Comparison of ENCODE assay signal across 14 cellular contexts in genomic region chr2:127051780-127052067, GRCh38.
"Had no signal": no experiment of that assay in that cellular context is flagged by ENCODE, and none has a peak within 500 bp of the region (broad histone marks: within the 10 kb centered on the region; RNA-seq: fewer than 3 reads in every experiment).

No MANE protein-coding gene starts in this region.

- H3K36me3 ChIP-seq: cardiac muscle cell had no signal

- H3K4me3 ChIP-seq: cardiac muscle cell, suprapubic skin had no signal

- DNase-seq: activated CD8-positive, alpha-beta memory T cell treated with anti-CD3 and anti-CD28 coated beads for 24 hours; activated gamma-delta T cell treated with Interleukin-2 at 50 U/mL for 16 hours; activated naive CD8-positive, alpha-beta T cell treated with anti-CD3 and anti-CD28 coated beads for 36 hours; amniotic stem cell; mammary epithelial cell; nephron progenitor cell; T-helper 1 cell; T-helper 9 cell; trophoblast cell had no signal

- ATAC-seq: activated CD4-positive, CD25-positive, alpha-beta regulatory T cell treated with anti-CD3 and anti-CD28 coated beads, Interleukin-2, amount 50 U/mL, for 24 hours had no signal

- H3K27me3 Mint-ChIP-seq: activated naive CD8-positive, alpha-beta T cell treated with anti-CD3 and anti-CD28 coated beads for 36 hours; stimulated activated naive CD8-positive, alpha-beta T cell treated with anti-CD3 and anti-CD28 coated beads, Interleukin-15, Interleukin-2, amounts not matched to agents 100 ng/mL and 50 ng/mL, for 24 hours had no signal

- H3K27ac Mint-ChIP-seq: activated naive CD8-positive, alpha-beta T cell treated with anti-CD3 and anti-CD28 coated beads for 36 hours; activated T-helper 1 cell treated with anti-CD3 and anti-CD28 coated beads, Interleukin-12 subunit alpha, Interleukin-12 subunit beta, Interleukin-2, Interleukin-4 antibody, amounts not matched to agents 30 ng/mL and 10 ng/mL and 1 ng/mL, durations not matched to agents 14 hours and 24 hours and 36 hours; nephron progenitor cell; stimulated activated naive CD8-positive, alpha-beta T cell treated with anti-CD3 and anti-CD28 coated beads, Interleukin-15, Interleukin-2, amounts not matched to agents 100 ng/mL and 50 ng/mL, for 24 hours had no signal

- H3K27me3 ChIP-seq: cardiac muscle cell, suprapubic skin had no signal

- H3K9me3 ChIP-seq: suprapubic skin had no signal

- H3K27ac ChIP-seq: cardiac muscle cell, suprapubic skin had no signal

- H3K4me3 Mint-ChIP-seq: activated naive CD8-positive, alpha-beta T cell treated with anti-CD3 and anti-CD28 coated beads for 36 hours; activated T-helper 1 cell treated with anti-CD3 and anti-CD28 coated beads, Interleukin-12 subunit alpha, Interleukin-12 subunit beta, Interleukin-2, Interleukin-4 antibody, amounts not matched to agents 30 ng/mL and 10 ng/mL and 1 ng/mL, durations not matched to agents 14 hours and 24 hours and 36 hours; nephron progenitor cell; stimulated activated naive CD8-positive, alpha-beta T cell treated with anti-CD3 and anti-CD28 coated beads, Interleukin-15, Interleukin-2, amounts not matched to agents 100 ng/mL and 50 ng/mL, for 24 hours had no signal

- H3K9me3 Mint-ChIP-seq: activated naive CD8-positive, alpha-beta T cell treated with anti-CD3 and anti-CD28 coated beads for 36 hours; activated T-helper 1 cell treated with anti-CD3 and anti-CD28 coated beads, Interleukin-12 subunit alpha, Interleukin-12 subunit beta, Interleukin-2, Interleukin-4 antibody, amounts not matched to agents 30 ng/mL and 10 ng/mL and 1 ng/mL, durations not matched to agents 14 hours and 24 hours and 36 hours; nephron progenitor cell; stimulated activated naive CD8-positive, alpha-beta T cell treated with anti-CD3 and anti-CD28 coated beads, Interleukin-15, Interleukin-2, amounts not matched to agents 100 ng/mL and 50 ng/mL, for 24 hours had no signal
